Comparison of ENCODE assay signal across 2 cellular contexts in genomic region chr14:88825503-88825902, GRCh38.
TF ChIP-seq lines count a peak whose summit lies in the region.

No MANE protein-coding gene starts in this region.

TF ChIP-seq in GM23338, 12 proteins besides CTCF, POLR2A, EP300 and RAD21 (continued from another document):
- TF ChIP-seq ETS1 (IDR thresholded peaks at IDR 0.05) = no peak
- no peak for TF ChIP-seq JUNB (IDR thresholded peaks at IDR 0.05; ENCODE audit: unreplicated experiment)
- TF ChIP-seq EZH2 (IDR thresholded peaks at IDR 0.05; ENCODE audit: low read depth, unreplicated experiment) = no peak
- TF ChIP-seq EZH2phosphoT487 (IDR thresholded peaks at IDR 0.05; ENCODE audit: unreplicated experiment) = no peak
- no peak for TF ChIP-seq ZNF462 (CRISPR knock-in tag; IDR thresholded peaks at IDR 0.05)
- TF ChIP-seq REST (IDR thresholded peaks at IDR 0.05; ENCODE audit: unreplicated experiment) = no peak
- TF ChIP-seq NANOG (IDR thresholded peaks at IDR 0.05; ENCODE audit: borderline replicate concordance) = no peak
- no peak for TF ChIP-seq CREB1 (CRISPR knock-in tag; IDR thresholded peaks at IDR 0.05; ENCODE audit: low read depth)
- no peak for TF ChIP-seq ZNF114 (CRISPR knock-in tag; IDR thresholded peaks at IDR 0.05)

TF ChIP-seq in endothelial cell of umbilical vein, 7 proteins besides CTCF, POLR2A, EP300 and RAD21:
- TF ChIP-seq JUN (IDR thresholded peaks at IDR 0.05; ENCODE audit: borderline replicate concordance, insufficient read depth, insufficient read length, low read depth) = no peak
- TF ChIP-seq EZH2 (IDR thresholded peaks at IDR 0.05; ENCODE audit: borderline replicate concordance, low read depth, low read length, severe bottlenecking) = no peak
- no peak for TF ChIP-seq GATA2 (IDR thresholded peaks at IDR 0.05; ENCODE audit: insufficient read depth, insufficient read length, low read depth, low read length)
- no peak for TF ChIP-seq POLR2AphosphoS5 (IDR thresholded peaks at IDR 0.05; ENCODE audit: insufficient read depth, low read depth, low read length)
- TF ChIP-seq, protein P1, sequence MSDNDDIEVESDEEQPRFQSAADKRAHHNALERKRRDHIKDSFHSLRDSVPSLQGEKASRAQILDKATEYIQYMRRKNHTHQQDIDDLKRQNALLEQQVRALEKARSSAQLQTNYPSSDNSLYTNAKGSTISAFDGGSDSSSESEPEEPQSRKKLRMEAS (IDR thresholded peaks at IDR 0.05; ENCODE audit: insufficient read depth, insufficient read length) = no peak
- no peak for TF ChIP-seq MYC (IDR thresholded peaks at IDR 0.05; ENCODE audit: low read depth, low read length)
- no peak for TF ChIP-seq FOS (IDR thresholded peaks at IDR 0.05; ENCODE audit: borderline replicate concordance, insufficient read depth, low read length)
